Comparison of ENCODE assay signal across 10 cellular contexts in genomic region chr17:66089764-66090163, GRCh38.
"Had no signal": no experiment of that assay in that cellular context is flagged by ENCODE, and none has a peak within 500 bp of the region (broad histone marks: within the 10 kb centered on the region; RNA-seq: fewer than 3 reads in every experiment).

No MANE protein-coding gene starts in this region.

- H3K4me2 ChIP-seq: GM23338 had no signal

- H3K27ac ChIP-seq: GM23248 had no signal

- DNase-seq: GM23248, GOT3, H7, H9, HCEC 1CT, HFFc6 had no signal

- H2AFZ ChIP-seq: GM23248, GM23338 had no signal

- ATAC-seq: GM23338, HCT116 had no signal

- H3K4me3 ChIP-seq: GM23248, GM23338, HAP-1 had no signal

- H3K9me3 ChIP-seq: HAP-1 had no signal

- H3K36me3 ChIP-seq: HAP-1 had no signal

- FAIRE-seq: H1 had no signal

- H3K4me1 ChIP-seq: HAP-1 had no signal

- H3K9ac ChIP-seq: GM23248 had no signal
